Comparison of ENCODE assay signal across 20 cellular contexts in the genomic region with DNA sequence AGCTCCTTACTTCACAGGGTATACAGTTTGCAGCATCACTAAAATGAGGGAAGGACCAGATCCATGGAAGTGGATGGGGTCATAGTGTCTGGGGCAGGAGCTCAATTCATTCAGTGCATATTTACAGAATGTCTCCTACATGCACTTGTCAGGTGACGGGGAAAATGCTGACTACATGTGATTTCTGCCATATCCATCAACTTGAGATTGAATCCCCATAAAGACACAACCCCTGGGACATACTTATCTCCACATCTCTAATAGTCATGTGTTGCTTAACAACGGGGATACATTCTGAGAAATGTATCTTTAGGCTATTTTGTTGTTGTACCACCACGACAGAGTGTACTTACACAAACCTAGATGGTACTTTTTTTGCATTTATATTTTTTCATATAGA. TPM values are rescaled to one million over a fixed set of nuclear protein-coding genes. Genes with fewer than 3 reads are reported as not detected.
DNase-seq lines count a peak whose midpoint lies in the region; ATAC-seq, FAIRE-seq and TF ChIP-seq lines count a peak whose summit lies in the region.
"Had no signal": no experiment of that assay in that cellular context is flagged by ENCODE, and none has a peak within 500 bp of the region (broad histone marks: within the 10 kb centered on the region; RNA-seq: fewer than 3 reads in every experiment).

No MANE protein-coding gene starts in this region.

- intact Hi-C loops in HepG2 (cut with micrococcal nuclease; ENCODE audit: unreplicated experiment) (no loop called here), right lobe of liver (cut with DNase I) (no loop called here), IMR-90 (cut with micrococcal nuclease) (no loop called here)

- ATAC-seq in HepG2 = no peak
- no peak for ATAC-seq in right lobe of liver
- ATAC-seq in IMR-90 (ENCODE audit: low read depth) = no peak
- no peak for ATAC-seq in memory B cell (ENCODE audit: low read depth)
- no peak for ATAC-seq in GM19023 (IDR thresholded peaks at IDR 0.05; ENCODE audit: unreplicated experiment)
- no peak for ATAC-seq in activated T-helper 17 cell treated with anti-CD3 and anti-CD28 coated beads, Interleukin-2, amount 50 U/mL, for 72 hours (replicated peaks)
- ATAC-seq: CD8-positive, alpha-beta T cell had no signal

- H2AFZ ChIP-seq in HepG2 (ENCODE audit: low read length) = no peak overlapping the region
- H2AFZ ChIP-seq in IMR-90 (replicated peaks; ENCODE audit: low read length, poor library complexity) = no peak overlapping the region

- H2AK5ac ChIP-seq in IMR-90 (ENCODE audit: low read depth, low read length) = no peak overlapping the region

- no peak overlapping the region for H3K4me3 Mint-ChIP-seq in memory B cell
- H3K4me3 Mint-ChIP-seq in activated T-helper 17 cell treated with anti-CD3 and anti-CD28 coated beads, Interleukin-2, amount 50 U/mL, for 72 hours = no peak overlapping the region
- H3K4me3 Mint-ChIP-seq: CD8-positive, alpha-beta T cell; H9 had no signal

- H2BK120ac ChIP-seq in IMR-90 (ENCODE audit: low read depth, low read length) = no peak overlapping the region

- H4K20me1 ChIP-seq in HepG2 (ENCODE audit: insufficient read depth, low read length) (no peaks in the 10 kb centered on the region), IMR-90 (ENCODE audit: insufficient read depth, low read length) (no peaks in the 10 kb centered on the region)

- in situ Hi-C loops in HepG2 (cut with HindIII; ENCODE audit: extremely low pct_ligation_motif_present, low pct_unique_long_range_greater_than_20kb) (no loop called here), IMR-90 (cut with MboI; ENCODE audit: low sequenced_read_pairs) (no loop called here), KBM-7 (cut with MboI; ENCODE audit: low pct_unique_long_range_greater_than_20kb, low sequenced_read_pairs) (no loop called here)

- no peak overlapping the region for H3K27ac ChIP-seq in HepG2 (ENCODE audit: extremely low read length, insufficient read depth, low read length)
- H3K27ac ChIP-seq in right lobe of liver = no peak overlapping the region
- H3K27ac ChIP-seq in IMR-90 (ENCODE audit: insufficient read depth, low read length) = no peak overlapping the region
- H3K27ac ChIP-seq: C4-2B had no signal

- no peaks in the 10 kb centered on the region for H3K27me3 Mint-ChIP-seq in memory B cell
- H3K27me3 Mint-ChIP-seq in activated T-helper 17 cell treated with anti-CD3 and anti-CD28 coated beads, Interleukin-2, amount 50 U/mL, for 72 hours = no peaks in the 10 kb centered on the region

- no peak overlapping the region for H2BK15ac ChIP-seq in IMR-90 (ENCODE audit: low read depth, low read length)

- FAIRE-seq in HepG2 (lab: Jason Lieb, UNC) (no peak), urothelium cell line (lab: Jason Lieb, UNC) (peak; percentile 78)
- FAIRE-seq: A204.1, D721Med, HTR-8/SVneo had no signal

- H3K4me1 Mint-ChIP-seq in memory B cell = peaks cover 2% of the 10 kb centered on the region
- no peaks in the 10 kb centered on the region for H3K4me1 Mint-ChIP-seq in activated T-helper 17 cell treated with anti-CD3 and anti-CD28 coated beads, Interleukin-2, amount 50 U/mL, for 72 hours
- H3K4me1 Mint-ChIP-seq: H9 had no signal

- no peak overlapping the region for H3K4ac ChIP-seq in IMR-90 (ENCODE audit: low read depth, low read length)

- no peaks in the 10 kb centered on the region for H3K79me2 ChIP-seq in HepG2 (ENCODE audit: insufficient read depth, low read length)

- H2AK9ac ChIP-seq in IMR-90 (replicated peaks; ENCODE audit: low read depth, low read length, poor library complexity) = no peak overlapping the region

- H2BK20ac ChIP-seq in IMR-90 (ENCODE audit: low read depth, low read length) = no peak overlapping the region

- dilution Hi-C loops in IMR-90 (cut with HindIII; ENCODE audit: low sequenced_read_pairs, unreplicated experiment) = no loop called here

- TF ChIP-seq POLR2A in HepG2 (IDR thresholded peaks at IDR 0.05; ENCODE audit: insufficient read depth in 1 of 2, low read depth in 2 of 2, low read length in 2 of 2) = no peak
- TF ChIP-seq POLR2A in right lobe of liver (IDR thresholded peaks at IDR 0.05) = no peak
- TF ChIP-seq POLR2A in IMR-90 (IDR thresholded peaks at IDR 0.05; ENCODE audit: low read depth, low read length) = no peak

- no peak overlapping the region for H3K18ac ChIP-seq in IMR-90 (ENCODE audit: low read depth, low read length)

- H3K27ac Mint-ChIP-seq in memory B cell = peak overlapping the region; percentile 3
- H3K27ac Mint-ChIP-seq in activated T-helper 17 cell treated with anti-CD3 and anti-CD28 coated beads, Interleukin-2, amount 50 U/mL, for 72 hours = no peak overlapping the region
- H3K27ac Mint-ChIP-seq: CD8-positive, alpha-beta T cell; H9 had no signal

- H3K9ac ChIP-seq in HepG2 (ENCODE audit: insufficient read depth, low read depth, low read length) (no peak overlapping the region), IMR-90 (ENCODE audit: low read depth, low read length) (no peak overlapping the region)

- TF ChIP-seq EP300 in HepG2 (IDR thresholded peaks at IDR 0.05; ENCODE audit: low read depth in 2 of 2, low read length in 2 of 2) (no peak), HepG2 (CRISPR knock-in tag; IDR thresholded peaks at IDR 0.05; ENCODE audit: borderline replicate concordance) (no peak)

- peaks cover 4% of the 10 kb centered on the region for H3K36me3 Mint-ChIP-seq in memory B cell
- H3K36me3 Mint-ChIP-seq in activated T-helper 17 cell treated with anti-CD3 and anti-CD28 coated beads, Interleukin-2, amount 50 U/mL, for 72 hours (ENCODE audit: low read depth) = peaks cover 21% of the 10 kb centered on the region

- H3K23ac ChIP-seq in IMR-90 (ENCODE audit: low read depth, low read length) = no peak overlapping the region

- H3K9me3 ChIP-seq in HepG2 (ENCODE audit: low read length) = no peaks in the 10 kb centered on the region
- no peaks in the 10 kb centered on the region for H3K9me3 ChIP-seq in right lobe of liver
- no peaks in the 10 kb centered on the region for H3K9me3 ChIP-seq in IMR-90 (ENCODE audit: control insufficient read depth, insufficient read depth, low read length)
- H3K9me3 ChIP-seq: BE2C had no signal

- TF ChIP-seq CTCF in HepG2 (CRISPR knock-in tag; IDR thresholded peaks at IDR 0.05) (no peak), right lobe of liver (IDR thresholded peaks at IDR 0.05) (no peak), IMR-90 (conservative IDR thresholded peaks at IDR 0.05; ENCODE audit: low read depth, low read length) (no peak)

- H3K27me3 ChIP-seq in HepG2 (ENCODE audit: control insufficient read depth in 1 of 2, insufficient read depth in 2 of 2, low read length in 2 of 2) (no peaks in the 10 kb centered on the region), right lobe of liver (no peaks in the 10 kb centered on the region), IMR-90 (ENCODE audit: control insufficient read depth, insufficient read depth, low read length) (no peaks in the 10 kb centered on the region)
- H3K27me3 ChIP-seq: BE2C had no signal

- H4K91ac ChIP-seq in IMR-90 (ENCODE audit: insufficient read depth, low read depth, low read length) = no peak overlapping the region

- no TSS peak for BruUV-seq in HepG2 (replicated peaks; lab: Mats Ljungman, UMichigan)
- no TSS peak for BruUV-seq in IMR-90 (replicated peaks; lab: Mats Ljungman, UMichigan)

- WGBS in HepG2 (ENCODE audit: low lambda C conversion rate) = 88% methylated on average over 3 of the region's 3 CpGs
- 100% methylated on average over 2 of the region's 3 CpGs for WGBS in right lobe of liver (ENCODE audit: insufficient coverage, low coverage, low lambda C conversion rate, missing lambda C conversion rate)
- WGBS in IMR-90 (ENCODE audit: extremely low coverage in 2 of 2, insufficient read length in 1 of 2), 2 experiments = no CpG with 5 or more reads among the region's 3 CpGs

- peaks cover 0 to 15% of the 10 kb centered on the region in 2 experiments; a peak in 2 of 4 replicates for H3K79me1 ChIP-seq in IMR-90 (ENCODE audit: low read depth in 1 of 2, low read length in 2 of 2)

- CTCF ChIA-PET in HepG2 (lab: Yijun Ruan, JAX; ENCODE audit: low intra/inter-chr PET ratio, low total read pairs) = no interaction called here
- CTCF ChIA-PET in IMR-90 (lab: Yijun Ruan, JAX) = no interaction called here

- 0 out of 5 replicates have a peak, but pooled peaks cover 0 to 6% of the 10 kb centered on the region in 2 experiments for H3K36me3 ChIP-seq in HepG2 (replicated peaks in 1 of 2; ENCODE audit: control insufficient read depth in 1 of 2, insufficient read depth in 2 of 2, low read length in 2 of 2)
- H3K36me3 ChIP-seq in right lobe of liver = peaks cover 0 to 14% (median 8%) of the 10 kb centered on the region in 4 donors
- H3K36me3 ChIP-seq in IMR-90 (ENCODE audit: control insufficient read depth, insufficient read depth, low read length) = peaks cover 19% of the 10 kb centered on the region

- H3K9me1 ChIP-seq in IMR-90 (ENCODE audit: insufficient read depth, low read length) = no peaks in the 10 kb centered on the region

- POLR2A ChIA-PET in HepG2 (lab: Yijun Ruan, JAX) (interaction anchor here (0.8 to 2.6 kb wide), 2 partner anchors 12 to 14 kb away, joined by 3 to 11 read pairs; partner anchors contain the start of genes LTN1 and RWDD2B), IMR-90 (lab: Charles Lee; ENCODE audit: unreplicated experiment) (no interaction called here)

- H3K9me3 Mint-ChIP-seq in memory B cell = no peaks in the 10 kb centered on the region
- no peaks in the 10 kb centered on the region for H3K9me3 Mint-ChIP-seq in activated T-helper 17 cell treated with anti-CD3 and anti-CD28 coated beads, Interleukin-2, amount 50 U/mL, for 72 hours
- H3K9me3 Mint-ChIP-seq: CD8-positive, alpha-beta T cell had no signal

- TF ChIP-seq RAD21 in HepG2 (CRISPR knock-in tag; IDR thresholded peaks at IDR 0.05) (no peak), IMR-90 (IDR thresholded peaks at IDR 0.05; ENCODE audit: low read length) (no peak)

- H3K14ac ChIP-seq in IMR-90 (replicated peaks; ENCODE audit: low read depth, low read length) = no peak overlapping the region

- no peak overlapping the region for H3K56ac ChIP-seq in IMR-90 (ENCODE audit: extremely low read depth, insufficient read depth, low read length)

- H3K4me3 ChIP-seq in HepG2 (replicated peaks in 1 of 3; ENCODE audit: insufficient read depth in 1 of 3, low read depth in 2 of 3, low read length in 3 of 3) (no peak overlapping the region), right lobe of liver (no peak overlapping the region), IMR-90 (ENCODE audit: insufficient read depth, low read depth, low read length) (no peak overlapping the region)

- no peak overlapping the region for H2BK5ac ChIP-seq in IMR-90 (ENCODE audit: low read depth, low read length, poor library complexity, severe bottlenecking)

- H3K4me2 ChIP-seq in HepG2 (ENCODE audit: low read depth, low read length) = no peak overlapping the region
- H3K4me2 ChIP-seq in IMR-90 (ENCODE audit: low read depth, low read length) = no peak overlapping the region

- no peak overlapping the region for H4K5ac ChIP-seq in IMR-90 (ENCODE audit: low read depth, low read length)

- H3K4me1 ChIP-seq in HepG2 (ENCODE audit: insufficient read depth, low read length) (peaks cover 17% of the 10 kb centered on the region), right lobe of liver (peaks cover 0 to 10% (median 0%) of the 10 kb centered on the region in 4 donors), IMR-90 (ENCODE audit: control insufficient read depth, insufficient read depth, low read length) (peaks cover 3% of the 10 kb centered on the region; the same call in 1 of the 2 replicates)
- H3K4me1 ChIP-seq: BE2C had no signal

- no peak overlapping the region for H4K8ac ChIP-seq in IMR-90 (ENCODE audit: low read depth in 2 of 2, low read length in 2 of 2)

- DNase-seq in HepG2 (ENCODE audit: low spot score) = no peak
- DNase-seq in right lobe of liver = no peak
- no peak for DNase-seq in IMR-90
- DNase-seq in memory B cell (ENCODE audit: low spot score in 2 of 2) = no peak
- DNase-seq in urothelium cell line (ENCODE audit: low spot score) = no peak
- no peak for DNase-seq in KBM-7
- DNase-seq: BE2C; CD8-positive, alpha-beta T cell; COR-L47; DMS153; DMS79 treated with DMSO at 0.1 percent for 48 hours; GOT3; H9; KG1 had no signal

RNA-seq across cellular contexts. Expression of gene RWDD2B, which starts 12.0 kb away (rescaled TPM):
- total RNA-seq in HepG2 (2016; rRNA removed; fragmentation: Illumina TruSeq; extraction: Trizol) (20.9 and 28.3 TPM in 2 replicates), right lobe of liver (10 to 100 TPM; 11.6 to 22.0 (median 14.7) TPM), IMR-90 (2012; rRNA removed) (21.5 and 28.1 TPM in 2 replicates)
- total RNA-seq in HepG2 (2016; cell fraction: cytosol; rRNA removed; fragmentation: Illumina TruSeq; extraction: Trizol; ENCODE audit: low read depth) = 10.0 and 11.2 TPM in 2 replicates
- total RNA-seq in HepG2 (2016; cell fraction: insoluble cytoplasmic fraction; rRNA removed; fragmentation: Illumina TruSeq; extraction: Trizol) = 22.0 and 27.5 TPM in 2 replicates
- total RNA-seq in HepG2 (2016; cell fraction: membrane; rRNA removed; fragmentation: Illumina TruSeq; extraction: Trizol) = 28.3 and 28.6 TPM in 2 replicates
- total RNA-seq in HepG2 (2016; cell fraction: nucleus; rRNA removed; fragmentation: Illumina TruSeq; extraction: Trizol) = 9.7 and 10.9 TPM in 2 replicates
- polyA plus RNA-seq in HepG2 (2011; rRNA removed) (9.3 and 9.9 TPM in 2 replicates), IMR-90 (2012; rRNA removed) (15.1 and 19.6 TPM in 2 replicates)
- polyA plus RNA-seq in HepG2 (2011; cell fraction: cytosol; rRNA removed) = 4.6 and 6.6 TPM in 2 replicates
- 2.5 and 3.6 TPM in 2 replicates for polyA plus RNA-seq in HepG2 (2011; cell fraction: nucleus; rRNA removed)
- polyA plus RNA-seq in HepG2 (2012) = 8.4 and 13.0 TPM in 2 replicates
- polyA plus RNA-seq in HepG2 (2016; cell fraction: cytosol; fragmentation: Illumina TruSeq; extraction: Trizol; ENCODE audit: low read depth) = 13.0 and 14.8 TPM in 2 replicates
- polyA plus RNA-seq in HepG2 (2016; cell fraction: insoluble cytoplasmic fraction; fragmentation: Illumina TruSeq; extraction: Trizol; ENCODE audit: low read depth) = 31.8 and 32.4 TPM in 2 replicates
- 25.4 and 26.8 TPM in 2 replicates for polyA plus RNA-seq in HepG2 (2016; cell fraction: membrane; fragmentation: Illumina TruSeq; extraction: Trizol; ENCODE audit: low read depth)
- 16.3 and 18.5 TPM in 2 replicates for polyA plus RNA-seq in HepG2 (2016; cell fraction: nucleus; fragmentation: Illumina TruSeq; extraction: Trizol; ENCODE audit: insufficient read depth, low read depth)
- polyA minus RNA-seq in HepG2 (2011; rRNA and poly(A)+ RNA removed; ENCODE audit: low replicate concordance) = 2.7 and 14.4 TPM in 2 replicates
- 4.1 and 5.6 TPM in 2 replicates for polyA minus RNA-seq in HepG2 (2011; cell fraction: cytosol; rRNA and poly(A)+ RNA removed)
- polyA minus RNA-seq in HepG2 (2011; cell fraction: nucleus; rRNA and poly(A)+ RNA removed) = 3.7 and 5.5 TPM in 2 replicates
- polyA plus RNA-seq in IMR-90 (2012; cell fraction: cytosol; rRNA removed) = 5.3 and 5.6 TPM in 2 replicates
- 1.9 and 7.8 TPM in 2 replicates for polyA plus RNA-seq in IMR-90 (2012; cell fraction: nucleus; rRNA removed; ENCODE audit: low replicate concordance)
- total RNA-seq in activated T-helper 17 cell treated with anti-CD3 and anti-CD28 coated beads, Interleukin-2, amount 50 U/mL, for 72 hours = 1 to 10 TPM; 4.9 to 9.7 TPM

RNA-seq across cellular contexts. Expression of gene LTN1, which starts 14.5 kb away (rescaled TPM):
- total RNA-seq in HepG2 (2016; rRNA removed; fragmentation: Illumina TruSeq; extraction: Trizol) = 24.6 and 40.1 TPM in 2 replicates
- total RNA-seq in HepG2 (2016; cell fraction: cytosol; rRNA removed; fragmentation: Illumina TruSeq; extraction: Trizol; ENCODE audit: low read depth) = 2.0 TPM in 2 replicates
- total RNA-seq in HepG2 (2016; cell fraction: insoluble cytoplasmic fraction; rRNA removed; fragmentation: Illumina TruSeq; extraction: Trizol) = 24.2 and 39.9 TPM in 2 replicates
- 6.6 and 7.1 TPM in 2 replicates for total RNA-seq in HepG2 (2016; cell fraction: membrane; rRNA removed; fragmentation: Illumina TruSeq; extraction: Trizol)
- 42.3 and 44.9 TPM in 2 replicates for total RNA-seq in HepG2 (2016; cell fraction: nucleus; rRNA removed; fragmentation: Illumina TruSeq; extraction: Trizol)
- polyA plus RNA-seq in HepG2 (2011; rRNA removed) = 6.0 and 6.7 TPM in 2 replicates
- 2.2 and 3.6 TPM in 2 replicates for polyA plus RNA-seq in HepG2 (2011; cell fraction: cytosol; rRNA removed)
- 6.0 and 8.8 TPM in 2 replicates for polyA plus RNA-seq in HepG2 (2011; cell fraction: nucleus; rRNA removed)
- 8.9 and 10.5 TPM in 2 replicates for polyA plus RNA-seq in HepG2 (2012)
- 0.32 and 0.50 TPM in 2 replicates for polyA plus RNA-seq in HepG2 (2016; cell fraction: cytosol; fragmentation: Illumina TruSeq; extraction: Trizol; ENCODE audit: low read depth)
- 12.6 and 13.7 TPM in 2 replicates for polyA plus RNA-seq in HepG2 (2016; cell fraction: insoluble cytoplasmic fraction; fragmentation: Illumina TruSeq; extraction: Trizol; ENCODE audit: low read depth)
- 0.92 and 1.5 TPM in 2 replicates for polyA plus RNA-seq in HepG2 (2016; cell fraction: membrane; fragmentation: Illumina TruSeq; extraction: Trizol; ENCODE audit: low read depth)
- 31.2 and 35.8 TPM in 2 replicates for polyA plus RNA-seq in HepG2 (2016; cell fraction: nucleus; fragmentation: Illumina TruSeq; extraction: Trizol; ENCODE audit: insufficient read depth, low read depth)
- polyA minus RNA-seq in HepG2 (2011; rRNA and poly(A)+ RNA removed; ENCODE audit: low replicate concordance) = 16.3 and 25.1 TPM in 2 replicates
- polyA minus RNA-seq in HepG2 (2011; cell fraction: cytosol; rRNA and poly(A)+ RNA removed) = 15.9 and 17.7 TPM in 2 replicates
- polyA minus RNA-seq in HepG2 (2011; cell fraction: nucleus; rRNA and poly(A)+ RNA removed) = 59.5 and 66.4 TPM in 2 replicates
- 10 to 100 TPM; 10.7 to 13.9 (median 12.7) TPM for total RNA-seq in right lobe of liver
- 35.5 and 45.0 TPM in 2 replicates for total RNA-seq in IMR-90 (2012; rRNA removed)
- 4.2 and 6.7 TPM in 2 replicates for polyA plus RNA-seq in IMR-90 (2012; rRNA removed)
- 0.56 and 0.81 TPM in 2 replicates for polyA plus RNA-seq in IMR-90 (2012; cell fraction: cytosol; rRNA removed)
- 0.77 and 9.2 TPM in 2 replicates for polyA plus RNA-seq in IMR-90 (2012; cell fraction: nucleus; rRNA removed; ENCODE audit: low replicate concordance)
- total RNA-seq in activated T-helper 17 cell treated with anti-CD3 and anti-CD28 coated beads, Interleukin-2, amount 50 U/mL, for 72 hours = 10 to 100 TPM; 33.0 to 42.3 TPM

RNA-seq across cellular contexts. Expression of gene USP16, which starts 17.3 kb away (rescaled TPM):
- total RNA-seq in HepG2 (2016; rRNA removed; fragmentation: Illumina TruSeq; extraction: Trizol) = 46.9 and 72.4 TPM in 2 replicates
- total RNA-seq in HepG2 (2016; cell fraction: cytosol; rRNA removed; fragmentation: Illumina TruSeq; extraction: Trizol; ENCODE audit: low read depth) = 8.2 and 9.5 TPM in 2 replicates
- 46.8 and 73.9 TPM in 2 replicates for total RNA-seq in HepG2 (2016; cell fraction: insoluble cytoplasmic fraction; rRNA removed; fragmentation: Illumina TruSeq; extraction: Trizol)
- 25.9 and 27.0 TPM in 2 replicates for total RNA-seq in HepG2 (2016; cell fraction: membrane; rRNA removed; fragmentation: Illumina TruSeq; extraction: Trizol)
- 31.9 and 37.3 TPM in 2 replicates for total RNA-seq in HepG2 (2016; cell fraction: nucleus; rRNA removed; fragmentation: Illumina TruSeq; extraction: Trizol)
- 12.0 and 16.5 TPM in 2 replicates for polyA plus RNA-seq in HepG2 (2011; rRNA removed)
- 4.6 and 7.2 TPM in 2 replicates for polyA plus RNA-seq in HepG2 (2011; cell fraction: cytosol; rRNA removed)
- 10.3 and 11.5 TPM in 2 replicates for polyA plus RNA-seq in HepG2 (2011; cell fraction: nucleus; rRNA removed)
- polyA plus RNA-seq in HepG2 (2012) = 20.8 and 28.1 TPM in 2 replicates
- 3.3 and 3.5 TPM in 2 replicates for polyA plus RNA-seq in HepG2 (2016; cell fraction: cytosol; fragmentation: Illumina TruSeq; extraction: Trizol; ENCODE audit: low read depth)
- 48.3 and 53.1 TPM in 2 replicates for polyA plus RNA-seq in HepG2 (2016; cell fraction: insoluble cytoplasmic fraction; fragmentation: Illumina TruSeq; extraction: Trizol; ENCODE audit: low read depth)
- polyA plus RNA-seq in HepG2 (2016; cell fraction: membrane; fragmentation: Illumina TruSeq; extraction: Trizol; ENCODE audit: low read depth) = 8.0 and 9.3 TPM in 2 replicates
- 41.1 and 44.1 TPM in 2 replicates for polyA plus RNA-seq in HepG2 (2016; cell fraction: nucleus; fragmentation: Illumina TruSeq; extraction: Trizol; ENCODE audit: insufficient read depth, low read depth)
- 4.9 and 7.5 TPM in 2 replicates for polyA minus RNA-seq in HepG2 (2011; rRNA and poly(A)+ RNA removed; ENCODE audit: low replicate concordance)
- 10.9 and 11.0 TPM in 2 replicates for polyA minus RNA-seq in HepG2 (2011; cell fraction: cytosol; rRNA and poly(A)+ RNA removed)
- 29.6 and 30.9 TPM in 2 replicates for polyA minus RNA-seq in HepG2 (2011; cell fraction: nucleus; rRNA and poly(A)+ RNA removed)
- 10 to 100 TPM; 14.1 to 20.5 (median 17.4) TPM for total RNA-seq in right lobe of liver
- total RNA-seq in IMR-90 (2012; rRNA removed) = 28.7 and 47.8 TPM in 2 replicates
- 13.4 and 15.5 TPM in 2 replicates for polyA plus RNA-seq in IMR-90 (2012; rRNA removed)
- polyA plus RNA-seq in IMR-90 (2012; cell fraction: cytosol; rRNA removed) = 1.2 and 1.9 TPM in 2 replicates
- 2.0 and 22.2 TPM in 2 replicates for polyA plus RNA-seq in IMR-90 (2012; cell fraction: nucleus; rRNA removed; ENCODE audit: low replicate concordance)
- total RNA-seq in activated T-helper 17 cell treated with anti-CD3 and anti-CD28 coated beads, Interleukin-2, amount 50 U/mL, for 72 hours = 10 to 100 TPM; 37.8 to 47.6 TPM
